1 cellular context compared by ENCODE assay signal in genomic region chr5:56002303-56002702, GRCh38.
TF ChIP-seq lines count a peak whose summit lies in the region.

No MANE protein-coding gene starts in this region.

TF ChIP-seq in K562, 482 proteins besides CTCF, POLR2A, EP300 and RAD21:
- 0 out of 2 replicates have a peak, but pooled peaks have one; percentile 23 for TF ChIP-seq TRIM28 (IDR thresholded peaks at IDR 0.05)
- TF ChIP-seq RBM25 (IDR thresholded peaks at IDR 0.05; ENCODE audit: low read depth, low read length, severe bottlenecking): peak; percentile 9
- TF ChIP-seq ZNF280A (IDR thresholded peaks at IDR 0.05; ENCODE audit: low read depth, partially characterized antibody): peak; percentile 72
- peak in 1 of 2 experiments; percentile 17; a peak in 1 of 4 replicates for TF ChIP-seq TRIM24 (IDR thresholded peaks at IDR 0.05)
- no peak for TF ChIP-seq ZBTB34 (CRISPR knock-in tag; IDR thresholded peaks at IDR 0.05)
- TF ChIP-seq ZBTB33 (CRISPR knock-in tag; IDR thresholded peaks at IDR 0.05): no peak
- TF ChIP-seq TFAP4 (CRISPR knock-in tag; IDR thresholded peaks at IDR 0.05; ENCODE audit: borderline replicate concordance): no peak
- TF ChIP-seq CBX3 (IDR thresholded peaks at IDR 0.05; ENCODE audit: borderline replicate concordance in 1 of 2, low read length in 2 of 2): peak in 1 of 2 experiments; percentile 76; a peak in 1 of 3 replicates
